In genomic region chr1:204169871-204170270, GRCh38 we compare ENCODE assay signal across 28 cellular contexts. TPM values are rescaled to one million over a fixed set of nuclear protein-coding genes. Genes with fewer than 3 reads are reported as not detected.
DNase-seq lines count a peak whose midpoint lies in the region; ATAC-seq, FAIRE-seq and TF ChIP-seq lines count a peak whose summit lies in the region.
"Had no signal": no experiment of that assay in that cellular context is flagged by ENCODE, and none has a peak within 500 bp of the region (broad histone marks: within the 10 kb centered on the region; RNA-seq: fewer than 3 reads in every experiment).

No MANE protein-coding gene starts in this region.

- H3K27ac Mint-ChIP-seq in Calu3 (ENCODE audit: unreplicated experiment): no peak overlapping the region
- H3K27ac Mint-ChIP-seq: CD4-positive, CD25-positive, alpha-beta regulatory T cell; T-helper 17 cell had no signal

- H3K27me3 ChIP-seq in PC-3 (ENCODE audit: low read length): no peaks in the 10 kb centered on the region
- H3K27me3 ChIP-seq in neural cell (ENCODE audit: insufficient read depth, low read depth, low read length): no peaks in the 10 kb centered on the region
- no peaks in the 10 kb centered on the region for H3K27me3 ChIP-seq in adrenal gland
- H3K27me3 ChIP-seq: BLaER1 had no signal

- TF ChIP-seq EP300 in neural cell (conservative IDR thresholded peaks at IDR 0.05; ENCODE audit: poor library complexity, severe bottlenecking): no peak

- peak; percentile 49 for FAIRE-seq in HTR-8/SVneo (lab: Jason Lieb, UNC)
- FAIRE-seq: GM12892, GM19239 had no signal

- peaks cover 8% of the 10 kb centered on the region for H3K36me3 Mint-ChIP-seq in Calu3 (ENCODE audit: insufficient read depth, unreplicated experiment)
- H3K36me3 Mint-ChIP-seq: CD4-positive, CD25-positive, alpha-beta regulatory T cell had no signal

- POLR2A ChIA-PET in PC-3 (lab: Charles Lee; ENCODE audit: unreplicated experiment): no interaction called here

- no peak overlapping the region for H2AFZ ChIP-seq in PC-3 (ENCODE audit: low read length)
- no peak overlapping the region for H2AFZ ChIP-seq in neural cell (ENCODE audit: low read depth, low read length)

- WGBS in adrenal gland, 4 donors: 82 to 95% (median 87%) methylated on average over 4 of the region's 4 CpGs

- TF ChIP-seq RAD21 in neural cell (conservative IDR thresholded peaks at IDR 0.05): no peak

- intact Hi-C loops in PC-3 (cut with micrococcal nuclease): loop anchor here (2.0 kb wide), 1 partner anchor 29 kb away; no protein-coding TSS in a partner anchor
- intact Hi-C loops in adrenal gland (cut with DNase I): no loop called here
- intact Hi-C loops in Calu3 (cut with micrococcal nuclease; ENCODE audit: unreplicated experiment): no loop called here

- peak; percentile 50 for DNase-seq in NCI-H82 (lab: John Stamatoyannopoulos, UW)
- DNase-seq in NCI-H82 treated with DMSO at 0.1 percent for 48 hours (lab: John Stamatoyannopoulos, UW; ENCODE audit: unreplicated experiment): no peak
- no peak for DNase-seq in HTR-8/SVneo (ENCODE audit: insufficient read length, low spot score)
- peak; percentile 38 for DNase-seq in PC-3
- DNase-seq in NCI-H774 (lab: John Stamatoyannopoulos, UW): no peak
- no peak for DNase-seq in adrenal gland
- no peak for DNase-seq in Calu3
- DNase-seq: DMS79, EL, GF-D8, KG1, MM.1S, NCI-H1694, NCI-H2029 treated with DMSO at 0.1 percent for 48 hours, NCI-H748 treated with DMSO at 0.1 percent for 48 hours, SJCRH30, T-helper 17 cell had no signal

- peaks cover 3% of the 10 kb centered on the region for H3K9me3 Mint-ChIP-seq in Calu3 (ENCODE audit: low read depth, unreplicated experiment)

- no peaks in the 10 kb centered on the region for H3K27me3 Mint-ChIP-seq in Calu3 (ENCODE audit: unreplicated experiment)
- H3K27me3 Mint-ChIP-seq: CD4-positive, CD25-positive, alpha-beta regulatory T cell had no signal

- BruUV-seq in PC-3 (replicated peaks; lab: Mats Ljungman, UMichigan) (no TSS peak), Calu3 (replicated peaks; lab: Mats Ljungman, UMichigan) (no TSS peak)

- H3K36me3 ChIP-seq in PC-3 (ENCODE audit: low read depth, low read length): peaks cover 24% of the 10 kb centered on the region
- H3K36me3 ChIP-seq in neural cell (ENCODE audit: insufficient read depth, low read length): no peaks in the 10 kb centered on the region
- H3K36me3 ChIP-seq in adrenal gland (replicated peaks in 1 of 2): no peaks in the 10 kb centered on the region
- H3K36me3 ChIP-seq: SJCRH30 had no signal

- H3K27ac ChIP-seq in PC-3 (ENCODE audit: low read length) (no peak overlapping the region), neural cell (ENCODE audit: low read length) (peak overlapping the region; percentile 15), adrenal gland (no peak overlapping the region)
- H3K27ac ChIP-seq: BLaER1, SJCRH30 had no signal

- H3K4me1 Mint-ChIP-seq in Calu3 (ENCODE audit: low read depth, unreplicated experiment): no peaks in the 10 kb centered on the region
- H3K4me1 Mint-ChIP-seq: CD4-positive, CD25-positive, alpha-beta regulatory T cell; T-helper 17 cell had no signal

- no peak overlapping the region; the same call in 1 of the 2 replicates for H3K4me3 ChIP-seq in PC-3 (ENCODE audit: low read length)
- H3K4me3 ChIP-seq in neural cell (ENCODE audit: low read length): no peak overlapping the region
- H3K4me3 ChIP-seq in adrenal gland: no peak overlapping the region
- H3K4me3 ChIP-seq: BLaER1, SJCRH30 had no signal

- no peak overlapping the region for H3K9ac ChIP-seq in PC-3 (ENCODE audit: low read length)
- H3K9ac ChIP-seq in neural cell (ENCODE audit: low read length): no peak overlapping the region
- H3K9ac ChIP-seq: BLaER1 had no signal

- no peak for TF ChIP-seq POLR2A in adrenal gland (IDR thresholded peaks at IDR 0.05)

- H3K9me3 ChIP-seq in PC-3 (ENCODE audit: low read length): peaks cover 23% of the 10 kb centered on the region
- H3K9me3 ChIP-seq in neural cell (ENCODE audit: low read length): no peaks in the 10 kb centered on the region
- H3K9me3 ChIP-seq in adrenal gland (replicated peaks in 1 of 3): peaks cover 0 to 4% (median 0%) of the 10 kb centered on the region in 3 donors

- H3K4me2 ChIP-seq in PC-3 (ENCODE audit: low read length) (no peak overlapping the region), neural cell (ENCODE audit: low read length) (no peak overlapping the region)
- H3K4me2 ChIP-seq: BLaER1 had no signal

- H3K79me2 ChIP-seq in PC-3 (ENCODE audit: low read length): peaks cover 4% of the 10 kb centered on the region; the same call in 1 of the 2 replicates
- H3K79me2 ChIP-seq in neural cell (replicated peaks; ENCODE audit: insufficient read depth, low read length): no peaks in the 10 kb centered on the region

- no peak for ATAC-seq in PC-3
- ATAC-seq: Right ventricle myocardium inferior, SK-N-SH treated with all-trans-retinoic acid at 6 μM for 48 hours, T-helper 17 cell had no signal

- H4K20me1 ChIP-seq in PC-3 (ENCODE audit: low read length) (no peaks in the 10 kb centered on the region), neural cell (ENCODE audit: insufficient read depth) (no peaks in the 10 kb centered on the region)
- H4K20me1 ChIP-seq: BLaER1 had no signal

- H3K4me3 Mint-ChIP-seq in Calu3 (ENCODE audit: low read depth, unreplicated experiment): no peak overlapping the region
- H3K4me3 Mint-ChIP-seq: CD4-positive, CD25-positive, alpha-beta regulatory T cell; T-helper 17 cell had no signal

- H3K4me1 ChIP-seq in PC-3 (ENCODE audit: insufficient read depth, low read length) (peaks cover 40% of the 10 kb centered on the region), adrenal gland (replicated peaks in 1 of 2) (no peaks in the 10 kb centered on the region)
- H3K4me1 ChIP-seq: BLaER1, SJCRH30 had no signal

- CTCF ChIA-PET in PC-3 (lab: Charles Lee): no interaction called here
- CTCF ChIA-PET in Calu3 (lab: Charles Lee): no interaction called here

- H3F3A ChIP-seq in PC-3 (ENCODE audit: low read length, unreplicated experiment) (no peaks in the 10 kb centered on the region), neural cell (ENCODE audit: insufficient read depth, low read length, poor library complexity, severe bottlenecking) (no peaks in the 10 kb centered on the region)

- H3K9me2 ChIP-seq in PC-3 (replicated peaks; ENCODE audit: low read length): no peaks in the 10 kb centered on the region
- no peaks in the 10 kb centered on the region for H3K9me2 ChIP-seq in neural cell (ENCODE audit: insufficient read depth, low read length)

- TF ChIP-seq CTCF in PC-3 (conservative IDR thresholded peaks at IDR 0.05; ENCODE audit: low read depth, low read length) (no peak), neural cell (IDR thresholded peaks at IDR 0.05; ENCODE audit: poor library complexity, severe bottlenecking) (no peak), adrenal gland (IDR thresholded peaks at IDR 0.05) (no peak), Calu3 (IDR thresholded peaks at IDR 0.05; ENCODE audit: unreplicated experiment) (no peak)

TF ChIP-seq in neural cell, 6 proteins besides CTCF, POLR2A, EP300 and RAD21 (continues in another document):
- TF ChIP-seq EZH2 (IDR thresholded peaks at IDR 0.05; ENCODE audit: borderline replicate concordance, insufficient read depth, low read length, poor library complexity, severe bottlenecking) (no peak), REST (IDR thresholded peaks at IDR 0.05; ENCODE audit: borderline replicate concordance) (no peak), TAF1 (IDR thresholded peaks at IDR 0.05; ENCODE audit: low read depth) (no peak), POLR2AphosphoS5 (IDR thresholded peaks at IDR 0.05) (no peak), SMC3 (conservative IDR thresholded peaks at IDR 0.05; ENCODE audit: poor library complexity) (no peak)

RNA-seq across cellular contexts. Expression of gene REN, which starts 3.7 kb away (rescaled TPM):
- total RNA-seq in PC-3 (2014; rRNA removed): 2.7 and 3.1 TPM in 2 replicates
- not detected in 2 replicates for polyA plus RNA-seq in neural cell
- not detected in 2 replicates for polyA minus RNA-seq in neural cell
- total RNA-seq in adrenal gland: 1 to 10 TPM in 2 of 8 donors, under 1 TPM in 3, not detected in 3; 0.83 to 3.4 (median 0.95) TPM
- polyA plus RNA-seq in adrenal gland: 1 to 10 TPM in 1 of 3 donors, under 1 TPM in 2; 0.24 to 3.6 (median 0.80) TPM
- not detected in 2 replicates for total RNA-seq in Calu3 (2022)
- total RNA-seq: CD4-positive, CD25-positive, alpha-beta regulatory T cell; H4; Right ventricle myocardium inferior; SJCRH30; T-helper 17 cell had no signal
- polyA plus RNA-seq: CD4-positive, CD25-positive, alpha-beta regulatory T cell had no signal

RNA-seq across cellular contexts. Expression of gene ETNK2, which starts 18.0 kb away (rescaled TPM):
- 24.5 and 37.1 TPM in 2 replicates for total RNA-seq in PC-3 (2014; rRNA removed)
- 26.3 and 26.7 TPM in 2 replicates for polyA plus RNA-seq in neural cell
- 28.0 and 29.3 TPM in 2 replicates for polyA minus RNA-seq in neural cell
- 10 to 100 TPM in 5 of 8 donors, 1 to 10 TPM in 3; 3.8 to 14.0 (median 11.2) TPM for total RNA-seq in adrenal gland
- 1 to 10 TPM; 3.1 to 7.7 (median 4.1) TPM for polyA plus RNA-seq in adrenal gland
- 4.0 and 5.0 TPM in 2 replicates for total RNA-seq in Calu3 (2022)

RNA-seq across cellular contexts. Expression of gene KISS1, which starts 26.4 kb away (rescaled TPM):
- 6.0 and 12.3 TPM in 2 replicates for total RNA-seq in PC-3 (2014; rRNA removed)
- polyA plus RNA-seq in neural cell: not detected in 2 replicates
- polyA minus RNA-seq in neural cell: not detected in 2 replicates
- total RNA-seq in adrenal gland: not detected
- under 1 TPM in 1 of 3 donors, not detected in 2; 0.34 TPM for polyA plus RNA-seq in adrenal gland
- total RNA-seq in Calu3 (2022): not detected in 2 replicates
- total RNA-seq: H4, Right ventricle myocardium inferior, SJCRH30 had no signal
- polyA plus RNA-seq: CD4-positive, CD25-positive, alpha-beta regulatory T cell had no signal

RNA-seq across cellular contexts. Expression of gene GOLT1A, which starts 43.9 kb away (rescaled TPM):
- 4.9 and 13.3 TPM in 2 replicates for total RNA-seq in PC-3 (2014; rRNA removed)
- polyA plus RNA-seq in neural cell: 1.1 TPM in 1 of 2 replicates, not detected in the other
- polyA minus RNA-seq in neural cell: not detected in 2 replicates
- under 1 TPM in 1 of 8 donors, not detected in 7; 0.32 TPM for total RNA-seq in adrenal gland
- polyA plus RNA-seq in adrenal gland: under 1 TPM in 2 of 3 donors, not detected in 1; 0.17 to 0.31 TPM
- 3.5 and 5.6 TPM in 2 replicates for total RNA-seq in Calu3 (2022)
- total RNA-seq: A172; CD4-positive, CD25-positive, alpha-beta regulatory T cell; H4; Right ventricle myocardium inferior; RPMI7951; SJCRH30 had no signal
- polyA plus RNA-seq: AG04450; CD4-positive, CD25-positive, alpha-beta regulatory T cell had no signal

Comparison
In these comparisons a context has a peak if more than half of its experiments do, and no peak if none do; other contexts are left out.
1. DNase-seq: peak in NCI-H82 (single experiment) and PC-3 (single experiment); none in NCI-H82 treated with DMSO at 0.1 percent for 48 hours (single experiment), HTR-8/SVneo (single experiment), NCI-H774 (single experiment), adrenal gland (0 of 7) and Calu3 (single experiment).